8 cellular contexts compared by ENCODE assay signal in the genomic region with DNA sequence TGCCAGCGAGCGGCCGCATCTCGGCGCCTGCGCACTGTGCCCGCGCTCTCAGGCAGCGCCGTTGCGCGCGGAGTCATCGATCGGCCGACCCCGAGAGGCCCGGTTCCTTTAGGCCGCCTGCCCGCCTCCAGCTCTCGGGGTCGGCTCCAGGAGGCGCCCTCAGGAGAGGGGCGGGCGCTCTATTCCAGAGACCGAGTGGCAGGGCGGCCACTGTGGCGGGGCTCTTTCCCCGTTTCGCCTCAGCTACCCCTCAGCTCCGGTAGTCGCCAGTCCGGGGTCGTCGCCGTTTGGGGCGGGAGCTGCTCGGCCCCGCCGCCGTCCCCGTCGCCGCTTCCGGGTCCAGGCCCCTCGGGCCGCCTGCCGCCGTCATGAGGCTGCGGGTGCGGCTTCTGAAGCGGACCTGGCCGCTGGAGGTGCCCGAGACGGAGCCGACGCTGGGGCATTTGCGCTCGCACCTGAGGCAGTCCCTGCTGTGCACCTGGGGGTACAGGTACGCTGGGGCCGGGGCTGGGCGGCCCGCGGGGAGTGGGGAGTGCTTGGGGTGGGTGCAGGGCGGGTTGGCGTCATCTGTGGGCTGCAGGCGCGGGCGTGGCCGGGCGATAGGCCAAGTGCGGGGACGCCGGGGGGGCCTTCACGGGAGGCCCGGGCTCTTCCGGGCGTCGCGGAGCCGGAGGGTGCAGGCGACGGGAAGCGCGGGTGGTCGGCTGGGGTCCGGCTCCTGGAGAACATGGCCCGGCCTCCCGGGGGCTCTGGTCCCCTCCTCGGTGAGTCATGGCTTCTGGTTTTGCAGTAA. TPM values are rescaled to one million over a fixed set of nuclear protein-coding genes. Genes with fewer than 3 reads are reported as not detected.
DNase-seq lines count a peak whose midpoint lies in the region; ATAC-seq and TF ChIP-seq lines count a peak whose summit lies in the region.

A gene (plus strand): TSS at position 177 of the 793 bp plus-strand sequence. CDS start 192 bp downstream, at position 369.

- H3K9me3 ChIP-seq in OCI-LY7 (ENCODE audit: low read length) (no peaks in the 10 kb centered on the region), mononuclear cell (ENCODE audit: low read depth, low read length) (no peaks in the 10 kb centered on the region)

- peak; percentile 58 for ATAC-seq in GM21423 (IDR thresholded peaks at IDR 0.05; ENCODE audit: unreplicated experiment)

- DNase-seq in Calu3 (peak; percentile 91), HuH-7 (ENCODE audit: low spot score) (peak; percentile 82), OCI-LY7 (ENCODE audit: low spot score) (peak; percentile 90), activated T-cell treated with anti-CD3 and anti-CD28 coated beads for 24 hours (ENCODE audit: low read depth) (peak; percentile 82), epithelial cell of esophagus (ENCODE audit: low read depth) (peak; percentile 93)
- DNase-seq in stimulated activated CD8-positive, alpha-beta memory T cell treated with anti-CD3 and anti-CD28 coated beads, Interleukin-4, amount 100 ng/mL, for 1 hour (ENCODE audit: low read depth in 2 of 2, low spot score in 1 of 2): peak; percentile 71 to 72

- TF ChIP-seq CTCF in Calu3 (IDR thresholded peaks at IDR 0.05; ENCODE audit: unreplicated experiment) (no peak), OCI-LY7 (conservative IDR thresholded peaks at IDR 0.05; ENCODE audit: low read length) (peak; percentile 41; the same call in 1 of the 2 replicates), epithelial cell of esophagus (IDR thresholded peaks at IDR 0.05; ENCODE audit: insufficient read depth, low read depth, low read length, missing control alignments) (peak; percentile 22)

- H4K20me1 ChIP-seq in OCI-LY7 (ENCODE audit: insufficient read depth, low read length): peaks cover 24% of the 10 kb centered on the region

- no peaks in the 10 kb centered on the region for H3K27me3 ChIP-seq in mononuclear cell (ENCODE audit: insufficient read depth, low read length)

- peak within 1 kb of the TSS; percentile 78 for H2AFZ ChIP-seq in OCI-LY7 (ENCODE audit: low read length)

- H3K4me3 Mint-ChIP-seq in Calu3 (ENCODE audit: low read depth, unreplicated experiment): peak within 1 kb of the TSS; percentile 76

- peak within 1 kb of the TSS; percentile 59 for H3K27ac Mint-ChIP-seq in Calu3 (ENCODE audit: unreplicated experiment)

- H3K4me1 ChIP-seq in OCI-LY7 (ENCODE audit: insufficient read depth, low read length, poor library complexity, severe bottlenecking) (peaks cover 26% of the 10 kb centered on the region), mononuclear cell (ENCODE audit: insufficient read depth, low read length) (peaks cover 36% of the 10 kb centered on the region)

- intact Hi-C loops in Calu3 (cut with micrococcal nuclease; ENCODE audit: unreplicated experiment): no loop called here
- intact Hi-C loops in OCI-LY7 (cut with micrococcal nuclease; ENCODE audit: unreplicated experiment): loop anchor here (5.0 to 10.0 kb wide), 5 partner anchors 270 to 980 kb away; a partner anchor contains a TSS

- peaks cover 8% of the 10 kb centered on the region for H3K36me3 ChIP-seq in OCI-LY7 (ENCODE audit: insufficient read depth, low read length)

- no peaks in the 10 kb centered on the region for H3K9me2 ChIP-seq in OCI-LY7 (ENCODE audit: insufficient read depth, low read length)

- H3K4me2 ChIP-seq in OCI-LY7 (ENCODE audit: low read length): peak within 1 kb of the TSS; percentile 98

- peak within 1 kb of the TSS; percentile 65 for H3K27ac ChIP-seq in OCI-LY7 (ENCODE audit: low read depth, low read length, poor library complexity, severe bottlenecking)

- POLR2A ChIA-PET in OCI-LY7 (lab: Charles Lee): interaction anchor here (0.6 to 1.4 kb wide), 3 partner anchors 12 to 560 kb away, joined by 3 to 5 read pairs (median 5); a partner anchor contains a TSS

- H3K36me3 Mint-ChIP-seq in Calu3 (ENCODE audit: insufficient read depth, unreplicated experiment): peaks cover 21% of the 10 kb centered on the region

- CTCF ChIA-PET in Calu3 (lab: Charles Lee) (interaction anchor here (0.7 to 2.4 kb wide), 5 partner anchors 11 to 505 kb away, joined by 3 to 8 read pairs (median 4); no protein-coding TSS in a partner anchor), OCI-LY7 (lab: Charles Lee; ENCODE audit: unreplicated experiment) (interaction anchor here (0.6 kb wide), 1 partner anchor 1040 kb away, joined by 3 read pairs; no protein-coding TSS in a partner anchor)

- peaks cover 16% of the 10 kb centered on the region for H3K4me1 Mint-ChIP-seq in Calu3 (ENCODE audit: low read depth, unreplicated experiment)

- H3K4me3 ChIP-seq in OCI-LY7 (ENCODE audit: low read depth, low read length, poor library complexity, severe bottlenecking) (peak within 1 kb of the TSS; percentile 93), epithelial cell of esophagus (ENCODE audit: low read length) (peak within 1 kb of the TSS; percentile 76), mononuclear cell (ENCODE audit: low read length) (peak within 1 kb of the TSS; percentile 88)

- no peaks in the 10 kb centered on the region for H3K27me3 Mint-ChIP-seq in Calu3 (ENCODE audit: unreplicated experiment)

- H3K79me2 ChIP-seq in OCI-LY7 (ENCODE audit: insufficient read depth, low read depth, low read length): peaks cover 46% of the 10 kb centered on the region

- no TSS peak for BruUV-seq in Calu3 (replicated peaks; lab: Mats Ljungman, UMichigan)
- BruUV-seq in OCI-LY7 (replicated peaks; lab: Mats Ljungman, UMichigan): no TSS peak

- no peaks in the 10 kb centered on the region for H3K9me3 Mint-ChIP-seq in Calu3 (ENCODE audit: low read depth, unreplicated experiment)

RNA-seq across cellular contexts. Expression of the gene that starts here (rescaled TPM):
- total RNA-seq in Calu3 (2022) (75.0 and 75.7 TPM in 2 replicates), OCI-LY7 (2022) (81.9 and 91.1 TPM in 2 replicates), mononuclear cell (133 TPM)
- 62.1 and 73.8 TPM in 2 replicates for total RNA-seq in OCI-LY7 (2014; rRNA removed; shearing (Covaris generic))

Comparison
In these comparisons a context has a peak if more than half of its experiments do, and no peak if none do; other contexts are left out.
1. Peak in every context shown above with its lines: DNase-seq, ATAC-seq, H3K4me3 ChIP-seq and H3K27ac ChIP-seq.